In the genomic region with DNA sequence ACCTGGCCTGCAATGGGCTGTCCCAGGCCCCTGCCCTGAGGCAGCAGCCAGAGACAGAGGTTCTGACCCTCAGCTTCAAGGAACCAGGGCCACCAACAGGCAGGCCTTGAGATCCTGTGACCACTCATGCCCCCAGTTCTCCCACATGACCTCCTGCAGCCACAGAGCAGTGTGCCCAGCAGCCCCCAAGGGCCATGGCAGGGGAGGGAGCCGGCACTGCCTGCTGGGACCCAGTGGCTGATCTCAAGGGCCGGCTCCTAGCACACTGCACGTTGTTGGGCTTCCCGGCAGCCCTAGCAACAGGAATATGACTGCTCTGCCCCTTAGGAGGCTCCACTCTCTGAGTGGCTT, we compare ENCODE assay signal across 1 cellular context.
TF ChIP-seq lines count a peak whose summit lies in the region.

No MANE protein-coding gene starts in this region.

TF ChIP-seq in H1, 55 proteins besides CTCF, POLR2A, EP300 and RAD21:
- TF ChIP-seq KDM5A (IDR thresholded peaks at IDR 0.05; ENCODE audit: low read length) (no peak), MAFK (IDR thresholded peaks at IDR 0.05; ENCODE audit: low read depth, low read length) (no peak), SUZ12 (IDR thresholded peaks at IDR 0.05; ENCODE audit: low read length) (no peak), PHF8 (conservative IDR thresholded peaks at IDR 0.05; ENCODE audit: low read depth, low read length) (no peak), GTF2F1 (IDR thresholded peaks at IDR 0.05; ENCODE audit: borderline replicate concordance, low read depth, low read length) (no peak), FOSL1 (IDR thresholded peaks at IDR 0.05; ENCODE audit: insufficient read depth, low read depth, low read length) (no peak), SIRT6 (IDR thresholded peaks at IDR 0.05; ENCODE audit: low read length) (no peak), JUN (IDR thresholded peaks at IDR 0.05; ENCODE audit: low read depth, low read length) (no peak), SP2 (IDR thresholded peaks at IDR 0.05; ENCODE audit: low read length) (no peak), GABPA (IDR thresholded peaks at IDR 0.05; ENCODE audit: borderline replicate concordance, insufficient read depth, low read length) (no peak), SRF (IDR thresholded peaks at IDR 0.05; ENCODE audit: low read depth, low read length) (no peak)
- TF ChIP-seq, protein P1, sequence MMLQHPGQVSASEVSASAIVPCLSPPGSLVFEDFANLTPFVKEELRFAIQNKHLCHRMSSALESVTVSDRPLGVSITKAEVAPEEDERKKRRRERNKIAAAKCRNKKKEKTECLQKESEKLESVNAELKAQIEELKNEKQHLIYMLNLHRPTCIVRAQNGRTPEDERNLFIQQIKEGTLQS (IDR thresholded peaks at IDR 0.05; ENCODE audit: insufficient read depth, low read depth, low read length) = no peak
- TF ChIP-seq, protein P2, sequence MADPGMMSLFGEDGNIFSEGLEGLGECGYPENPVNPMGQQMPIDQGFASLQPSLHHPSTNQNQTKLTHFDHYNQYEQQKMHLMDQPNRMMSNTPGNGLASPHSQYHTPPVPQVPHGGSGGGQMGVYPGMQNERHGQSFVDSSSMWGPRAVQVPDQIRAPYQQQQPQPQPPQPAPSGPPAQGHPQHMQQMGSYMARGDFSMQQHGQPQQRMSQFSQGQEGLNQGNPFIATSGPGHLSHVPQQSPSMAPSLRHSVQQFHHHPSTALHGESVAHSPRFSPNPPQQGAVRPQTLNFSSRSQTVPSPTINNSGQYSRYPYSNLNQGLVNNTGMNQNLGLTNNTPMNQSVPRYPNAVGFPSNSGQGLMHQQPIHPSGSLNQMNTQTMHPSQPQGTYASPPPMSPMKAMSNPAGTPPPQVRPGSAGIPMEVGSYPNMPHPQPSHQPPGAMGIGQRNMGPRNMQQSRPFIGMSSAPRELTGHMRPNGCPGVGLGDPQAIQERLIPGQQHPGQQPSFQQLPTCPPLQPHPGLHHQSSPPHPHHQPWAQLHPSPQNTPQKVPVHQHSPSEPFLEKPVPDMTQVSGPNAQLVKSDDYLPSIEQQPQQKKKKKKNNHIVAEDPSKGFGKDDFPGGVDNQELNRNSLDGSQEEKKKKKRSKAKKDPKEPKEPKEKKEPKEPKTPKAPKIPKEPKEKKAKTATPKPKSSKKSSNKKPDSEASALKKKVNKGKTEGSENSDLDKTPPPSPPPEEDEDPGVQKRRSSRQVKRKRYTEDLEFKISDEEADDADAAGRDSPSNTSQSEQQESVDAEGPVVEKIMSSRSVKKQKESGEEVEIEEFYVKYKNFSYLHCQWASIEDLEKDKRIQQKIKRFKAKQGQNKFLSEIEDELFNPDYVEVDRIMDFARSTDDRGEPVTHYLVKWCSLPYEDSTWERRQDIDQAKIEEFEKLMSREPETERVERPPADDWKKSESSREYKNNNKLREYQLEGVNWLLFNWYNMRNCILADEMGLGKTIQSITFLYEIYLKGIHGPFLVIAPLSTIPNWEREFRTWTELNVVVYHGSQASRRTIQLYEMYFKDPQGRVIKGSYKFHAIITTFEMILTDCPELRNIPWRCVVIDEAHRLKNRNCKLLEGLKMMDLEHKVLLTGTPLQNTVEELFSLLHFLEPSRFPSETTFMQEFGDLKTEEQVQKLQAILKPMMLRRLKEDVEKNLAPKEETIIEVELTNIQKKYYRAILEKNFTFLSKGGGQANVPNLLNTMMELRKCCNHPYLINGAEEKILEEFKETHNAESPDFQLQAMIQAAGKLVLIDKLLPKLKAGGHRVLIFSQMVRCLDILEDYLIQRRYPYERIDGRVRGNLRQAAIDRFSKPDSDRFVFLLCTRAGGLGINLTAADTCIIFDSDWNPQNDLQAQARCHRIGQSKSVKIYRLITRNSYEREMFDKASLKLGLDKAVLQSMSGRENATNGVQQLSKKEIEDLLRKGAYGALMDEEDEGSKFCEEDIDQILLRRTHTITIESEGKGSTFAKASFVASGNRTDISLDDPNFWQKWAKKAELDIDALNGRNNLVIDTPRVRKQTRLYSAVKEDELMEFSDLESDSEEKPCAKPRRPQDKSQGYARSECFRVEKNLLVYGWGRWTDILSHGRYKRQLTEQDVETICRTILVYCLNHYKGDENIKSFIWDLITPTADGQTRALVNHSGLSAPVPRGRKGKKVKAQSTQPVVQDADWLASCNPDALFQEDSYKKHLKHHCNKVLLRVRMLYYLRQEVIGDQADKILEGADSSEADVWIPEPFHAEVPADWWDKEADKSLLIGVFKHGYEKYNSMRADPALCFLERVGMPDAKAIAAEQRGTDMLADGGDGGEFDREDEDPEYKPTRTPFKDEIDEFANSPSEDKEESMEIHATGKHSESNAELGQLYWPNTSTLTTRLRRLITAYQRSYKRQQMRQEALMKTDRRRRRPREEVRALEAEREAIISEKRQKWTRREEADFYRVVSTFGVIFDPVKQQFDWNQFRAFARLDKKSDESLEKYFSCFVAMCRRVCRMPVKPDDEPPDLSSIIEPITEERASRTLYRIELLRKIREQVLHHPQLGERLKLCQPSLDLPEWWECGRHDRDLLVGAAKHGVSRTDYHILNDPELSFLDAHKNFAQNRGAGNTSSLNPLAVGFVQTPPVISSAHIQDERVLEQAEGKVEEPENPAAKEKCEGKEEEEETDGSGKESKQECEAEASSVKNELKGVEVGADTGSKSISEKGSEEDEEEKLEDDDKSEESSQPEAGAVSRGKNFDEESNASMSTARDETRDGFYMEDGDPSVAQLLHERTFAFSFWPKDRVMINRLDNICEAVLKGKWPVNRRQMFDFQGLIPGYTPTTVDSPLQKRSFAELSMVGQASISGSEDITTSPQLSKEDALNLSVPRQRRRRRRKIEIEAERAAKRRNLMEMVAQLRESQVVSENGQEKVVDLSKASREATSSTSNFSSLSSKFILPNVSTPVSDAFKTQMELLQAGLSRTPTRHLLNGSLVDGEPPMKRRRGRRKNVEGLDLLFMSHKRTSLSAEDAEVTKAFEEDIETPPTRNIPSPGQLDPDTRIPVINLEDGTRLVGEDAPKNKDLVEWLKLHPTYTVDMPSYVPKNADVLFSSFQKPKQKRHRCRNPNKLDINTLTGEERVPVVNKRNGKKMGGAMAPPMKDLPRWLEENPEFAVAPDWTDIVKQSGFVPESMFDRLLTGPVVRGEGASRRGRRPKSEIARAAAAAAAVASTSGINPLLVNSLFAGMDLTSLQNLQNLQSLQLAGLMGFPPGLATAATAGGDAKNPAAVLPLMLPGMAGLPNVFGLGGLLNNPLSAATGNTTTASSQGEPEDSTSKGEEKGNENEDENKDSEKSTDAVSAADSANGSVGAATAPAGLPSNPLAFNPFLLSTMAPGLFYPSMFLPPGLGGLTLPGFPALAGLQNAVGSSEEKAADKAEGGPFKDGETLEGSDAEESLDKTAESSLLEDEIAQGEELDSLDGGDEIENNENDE (IDR thresholded peaks at IDR 0.05; ENCODE audit: insufficient replicate concordance, low read length) = no peak
- TF ChIP-seq, protein P3, sequence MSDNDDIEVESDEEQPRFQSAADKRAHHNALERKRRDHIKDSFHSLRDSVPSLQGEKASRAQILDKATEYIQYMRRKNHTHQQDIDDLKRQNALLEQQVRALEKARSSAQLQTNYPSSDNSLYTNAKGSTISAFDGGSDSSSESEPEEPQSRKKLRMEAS (IDR thresholded peaks at IDR 0.05) = no peak
